ENCODE assay signal across 15 cellular contexts in the genomic region with DNA sequence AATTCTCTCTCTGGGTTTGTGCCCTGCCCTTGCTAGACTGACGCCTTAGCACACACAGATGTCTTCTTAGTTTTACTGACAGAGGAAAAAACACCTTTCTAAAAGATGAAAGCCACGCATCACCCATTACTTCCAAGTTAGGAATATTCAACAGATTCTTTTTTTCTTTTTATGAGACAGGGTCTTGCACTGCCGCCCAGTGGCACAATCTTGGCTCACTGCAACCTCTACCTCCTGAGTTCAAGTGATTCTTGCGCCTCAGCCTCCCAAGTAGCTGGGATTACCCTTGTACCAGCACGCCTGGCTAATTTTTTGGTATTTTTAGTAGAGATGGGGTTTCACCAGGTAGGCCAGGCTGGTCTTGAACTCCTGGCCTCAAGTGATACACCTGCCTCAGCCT.
"Had no signal": no experiment of that assay in that cellular context is flagged by ENCODE, and none has a peak within 500 bp of the region (broad histone marks: within the 10 kb centered on the region; RNA-seq: fewer than 3 reads in every experiment).

No MANE protein-coding gene starts in this region.

- H2AFZ ChIP-seq: neural progenitor cell had no signal

- H3K9me3 ChIP-seq: adrenal gland, pancreas, upper lobe of left lung had no signal

- H3K27ac ChIP-seq: adrenal gland, neural progenitor cell, pancreas, upper lobe of left lung, VCaP had no signal

- H3K4me1 ChIP-seq: adrenal gland had no signal

- H3K4me3 ChIP-seq: adrenal gland, neural progenitor cell, pancreas, upper lobe of left lung had no signal

- DNase-seq: activated CD4-positive, alpha-beta T cell treated with anti-CD3 and anti-CD28 coated beads, Interleukin-2, amount 50 U/mL, for 48 hours; activated naive CD4-positive, alpha-beta T cell treated with anti-CD3 and anti-CD28 coated beads for 36 hours; adrenal gland; erythroblast; midbrain; pancreas; stimulated activated CD4-positive, alpha-beta T cell treated with anti-CD3 and anti-CD28 coated beads, Interleukin-2, amount 100 ng/mL, for 48 hours; stimulated activated naive B cell treated with anti-CD40 and anti-IgM and Interleukin-4, amounts not matched to agents 10 μg/mL and 1 μg/mL and 100 μg/mL, for 72 hours; T-helper 1 cell; T1000; upper lobe of left lung had no signal

- H3K27me3 ChIP-seq: adrenal gland, neural progenitor cell, pancreas, upper lobe of left lung had no signal

- ATAC-seq: left lobe of liver; pancreas; stimulated activated naive B cell treated with anti-CD40 and anti-IgM and Interleukin-4, amounts not matched to agents 10 μg/mL and 1 μg/mL and 100 μg/mL, for 72 hours had no signal

- H3K36me3 ChIP-seq: pancreas had no signal

- H3K4me2 ChIP-seq: neural progenitor cell had no signal

- H3K9ac ChIP-seq: neural progenitor cell had no signal

- FAIRE-seq: islet of Langerhans had no signal
